ENCODE assay signal across 33 cellular contexts in the genomic region with DNA sequence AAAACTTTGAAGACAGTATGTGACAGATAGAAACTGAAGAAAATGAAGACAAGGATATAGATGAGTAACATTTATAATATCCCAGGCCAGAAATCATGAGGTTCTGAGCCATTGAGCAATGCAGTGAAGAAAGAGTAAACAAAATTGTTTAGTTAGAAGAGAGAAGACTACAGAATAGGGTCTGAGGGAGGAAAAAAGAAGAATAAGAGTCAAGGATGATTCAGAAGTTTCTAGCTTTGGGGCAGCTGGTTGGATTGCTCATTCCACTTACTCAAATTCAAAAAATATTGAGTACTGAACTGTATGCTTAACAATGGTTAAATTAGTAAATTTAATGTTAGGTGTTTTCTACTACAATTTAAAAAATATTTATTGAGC.
DNase-seq lines count a peak whose midpoint lies in the region; ATAC-seq, FAIRE-seq and TF ChIP-seq lines count a peak whose summit lies in the region.
"Had no signal": no experiment of that assay in that cellular context is flagged by ENCODE, and none has a peak within 500 bp of the region (broad histone marks: within the 10 kb centered on the region; RNA-seq: fewer than 3 reads in every experiment).

No MANE protein-coding gene starts in this region.

- TF ChIP-seq POLR2A in breast epithelium (IDR thresholded peaks at IDR 0.05): no peak

- no peaks in the 10 kb centered on the region for H3K27me3 ChIP-seq in breast epithelium
- H3K27me3 ChIP-seq: MG63, pancreas, spleen, upper lobe of right lung had no signal

- CTCF ChIA-PET in MCF 10A (lab: Yijun Ruan, JAX): no interaction called here
- CTCF ChIA-PET in HEK293T (lab: Yijun Ruan, JAX): interaction anchor here (0.7 kb wide), 1 partner anchor 189 kb away, joined by 3 read pairs; no protein-coding TSS in a partner anchor

- no peak for ATAC-seq in HG03045 (IDR thresholded peaks at IDR 0.05; ENCODE audit: unreplicated experiment)
- ATAC-seq: activated T-cell treated with anti-CD3 and anti-CD28 coated beads, Interleukin-2, amount 50 U/mL, for 72 hours; CD8-positive, alpha-beta T cell; K562; pancreas; upper lobe of right lung had no signal

- no peaks in the 10 kb centered on the region for H3K36me3 ChIP-seq in breast epithelium
- H3K36me3 ChIP-seq: MG63, pancreas, upper lobe of right lung had no signal

- no peaks in the 10 kb centered on the region for H3K27me3 Mint-ChIP-seq in MCF 10A (ENCODE audit: insufficient read depth, unreplicated experiment)
- H3K27me3 Mint-ChIP-seq: B cell had no signal

- H3K27ac Mint-ChIP-seq in MCF 10A (ENCODE audit: low read depth, unreplicated experiment): no peak overlapping the region
- H3K27ac Mint-ChIP-seq: activated naive CD4-positive, alpha-beta T cell treated with anti-CD3 and anti-CD28 coated beads for 36 hours; activated T-cell treated with anti-CD3 and anti-CD28 coated beads, Interleukin-2, amount 50 U/mL, for 72 hours; B cell; CD8-positive, alpha-beta T cell; endodermal cell had no signal

- H3K4me3 Mint-ChIP-seq in MCF 10A (ENCODE audit: unreplicated experiment): no peak overlapping the region
- H3K4me3 Mint-ChIP-seq: activated naive CD4-positive, alpha-beta T cell treated with anti-CD3 and anti-CD28 coated beads for 36 hours; activated T-cell treated with anti-CD3 and anti-CD28 coated beads, Interleukin-2, amount 50 U/mL, for 72 hours; B cell; CD8-positive, alpha-beta T cell; endodermal cell; neural crest cell had no signal

- DNase-seq in MCF 10A (ENCODE audit: unreplicated experiment) (peak; percentile 40), breast epithelium (ENCODE audit: low spot score in 2 of 2) (no peak), choroid plexus epithelial cell (ENCODE audit: low read depth) (peak; percentile 53), foreskin melanocyte (peak; percentile 15), HTR-8/SVneo (ENCODE audit: insufficient read length, low spot score) (no peak), HEK293T (ENCODE audit: extremely low spot score) (no peak)
- no peak for DNase-seq in NK-92 treated with Interleukin-12 subunit alpha and Interleukin-12 subunit beta, amount 100 ng/mL, for 24 hours (lab: John Stamatoyannopoulos, UW)
- DNase-seq: activated CD4-positive, CD25-positive, alpha-beta regulatory T cell; activated naive CD4-positive, alpha-beta T cell treated with anti-CD3 and anti-CD28 coated beads for 36 hours; activated T-cell treated with anti-CD3 and anti-CD28 coated beads, Interleukin-2, amount 50 U/mL, for 72 hours; amygdala; CD8-positive, alpha-beta T cell; cortex of kidney; endodermal cell; MG63; NCI-H1417; NCI-H2081 treated with DMSO at 0.1 percent for 48 hours; NCI-H226; NCI-H774; pancreas; RPMI8226; spleen; stimulated activated CD4-positive, alpha-beta T cell treated with anti-CD3 and anti-CD28 coated beads, Interleukin-2, amount 100 ng/mL, for 48 hours; substantia nigra; T-helper 1 cell; upper lobe of right lung had no signal

- BruUV-seq in MCF 10A (replicated peaks; lab: Mats Ljungman, UMichigan): no TSS peak

- no peak for TF ChIP-seq CTCF in MCF 10A (IDR thresholded peaks at IDR 0.05; ENCODE audit: unreplicated experiment)
- no peak for TF ChIP-seq CTCF in breast epithelium (IDR thresholded peaks at IDR 0.05)
- no peak for TF ChIP-seq CTCF in choroid plexus epithelial cell (conservative IDR thresholded peaks at IDR 0.05; ENCODE audit: low read depth, low read length)

- H3K4me1 Mint-ChIP-seq in MCF 10A (ENCODE audit: insufficient read depth, unreplicated experiment): no peaks in the 10 kb centered on the region
- H3K4me1 Mint-ChIP-seq: B cell, endodermal cell had no signal

- intact Hi-C loops in MCF 10A (cut with micrococcal nuclease) (no loop called here), breast epithelium (cut with DNase I; ENCODE audit: low total_unique reads) (no loop called here)

- no peaks in the 10 kb centered on the region for H3K9me3 Mint-ChIP-seq in MCF 10A (ENCODE audit: unreplicated experiment)
- H3K9me3 Mint-ChIP-seq: activated naive CD4-positive, alpha-beta T cell treated with anti-CD3 and anti-CD28 coated beads for 36 hours; activated T-cell treated with anti-CD3 and anti-CD28 coated beads, Interleukin-2, amount 50 U/mL, for 72 hours; CD8-positive, alpha-beta T cell; endodermal cell; neural crest cell had no signal

- H3K4me1 ChIP-seq in breast epithelium: no peaks in the 10 kb centered on the region
- H3K4me1 ChIP-seq: pancreas, spleen, upper lobe of right lung had no signal

- no peak for FAIRE-seq in HTR-8/SVneo (lab: Jason Lieb, UNC)
- FAIRE-seq: H54, K562, pancreas had no signal

- H3K4me3 ChIP-seq in breast epithelium: no peak overlapping the region
- no peak overlapping the region for H3K4me3 ChIP-seq in choroid plexus epithelial cell (ENCODE audit: low read depth, low read length)
- H3K4me3 ChIP-seq: K562, lung, MG63, pancreas, spleen, upper lobe of right lung had no signal

- no peak overlapping the region for H3K27ac ChIP-seq in breast epithelium
- H3K27ac ChIP-seq: 22Rv1, pancreas, spleen, upper lobe of right lung had no signal

- no peaks in the 10 kb centered on the region for H3K9me3 ChIP-seq in breast epithelium
- H3K9me3 ChIP-seq: MG63, pancreas, spleen, upper lobe of right lung had no signal

- H3K36me3 Mint-ChIP-seq in MCF 10A (ENCODE audit: insufficient read depth, unreplicated experiment): no peaks in the 10 kb centered on the region

- POLR2A ChIA-PET in MCF 10A (lab: Yijun Ruan, JAX): interaction anchor here (1.0 kb wide), 1 partner anchor 320 kb away, joined by 4 read pairs; no protein-coding TSS in a partner anchor
- POLR2A ChIA-PET in HEK293T (lab: Yijun Ruan, JAX): no interaction called here

TF ChIP-seq in HEK293T, 16 proteins besides CTCF, POLR2A, EP300 and RAD21:
- no peak for TF ChIP-seq NFRKB (IDR thresholded peaks at IDR 0.05)
- TF ChIP-seq L3MBTL2 (conservative IDR thresholded peaks at IDR 0.05): no peak
- TF ChIP-seq SUZ12 (IDR thresholded peaks at IDR 0.05): no peak
- TF ChIP-seq HDGF (IDR thresholded peaks at IDR 0.05; ENCODE audit: borderline replicate concordance): no peak
- no peak for TF ChIP-seq FOXA1 (IDR thresholded peaks at IDR 0.05)
- no peak for TF ChIP-seq BHLHE40 (IDR thresholded peaks at IDR 0.05; ENCODE audit: borderline replicate concordance)
- no peak for TF ChIP-seq FOXK2 (IDR thresholded peaks at IDR 0.05)
- TF ChIP-seq CTBP1 (IDR thresholded peaks at IDR 0.05; ENCODE audit: borderline replicate concordance): no peak
- no peak for TF ChIP-seq SP1 (IDR thresholded peaks at IDR 0.05)
- TF ChIP-seq TARDBP (IDR thresholded peaks at IDR 0.05): no peak
- TF ChIP-seq ELF4 (IDR thresholded peaks at IDR 0.05): no peak
- no peak for TF ChIP-seq PKNOX1 (IDR thresholded peaks at IDR 0.05)
- TF ChIP-seq ARNT (IDR thresholded peaks at IDR 0.05): no peak
- no peak for TF ChIP-seq FOXM1 (IDR thresholded peaks at IDR 0.05; ENCODE audit: borderline replicate concordance)
- TF ChIP-seq LEF1 (IDR thresholded peaks at IDR 0.05; ENCODE audit: borderline replicate concordance): no peak

Comparison
In these comparisons a context has a peak if more than half of its experiments do, and no peak if none do; other contexts are left out.
1. DNase-seq: peak in MCF 10A (single experiment), choroid plexus epithelial cell (single experiment) and foreskin melanocyte (single experiment); none in breast epithelium (0 of 2), NK-92 treated with Interleukin-12 subunit alpha and Interleukin-12 subunit beta, amount 100 ng/mL, for 24 hours (single experiment), HTR-8/SVneo (single experiment) and HEK293T (single experiment).